14 cellular contexts compared by ENCODE assay signal in genomic region chr3:23331141-23331935, GRCh38.
"Had no signal": no experiment of that assay in that cellular context is flagged by ENCODE, and none has a peak within 500 bp of the region (broad histone marks: within the 10 kb centered on the region; RNA-seq: fewer than 3 reads in every experiment).

No MANE protein-coding gene starts in this region.

- H3K36me3 ChIP-seq: ascending aorta, left ventricle myocardium inferior, ovary, right lobe of liver, suprapubic skin had no signal

- ATAC-seq: activated naive CD8-positive, alpha-beta T cell treated with anti-CD3 and anti-CD28 coated beads, Interleukin-2, amount 50 U/mL, for 24 hours; mucosa of descending colon; naive thymus-derived CD4-positive, alpha-beta T cell; right lobe of liver had no signal

- DNase-seq: activated CD4-positive, CD25-positive, alpha-beta regulatory T cell treated with anti-CD3 and anti-CD28 coated beads, Interleukin-2, amount 50 U/mL, for 72 hours; activated naive CD4-positive, alpha-beta T cell treated with Interleukin-2 at 50 U/mL for 16 hours; activated naive CD8-positive, alpha-beta T cell treated with anti-CD3 and anti-CD28 coated beads, Interleukin-2, amount 50 U/mL, for 24 hours; activated T-cell treated with anti-CD3 and anti-CD28 coated beads for 4 hours; hippocampal formation; left ventricle myocardium inferior; mucosa of descending colon; naive thymus-derived CD4-positive, alpha-beta T cell; ovary; right lobe of liver; T-helper 9 cell; trophoblast cell had no signal

- H3K4me1 ChIP-seq: ascending aorta, left ventricle myocardium inferior, right lobe of liver, suprapubic skin had no signal

- H3K27me3 ChIP-seq: ascending aorta, ovary, right lobe of liver, suprapubic skin had no signal

- H3K4me3 ChIP-seq: ascending aorta, left ventricle myocardium inferior, mucosa of descending colon, ovary, right lobe of liver, suprapubic skin had no signal

- H3K9me3 ChIP-seq: ascending aorta, left ventricle myocardium inferior, mucosa of descending colon, ovary, right lobe of liver, suprapubic skin had no signal

- H3K27ac ChIP-seq: ascending aorta, left ventricle myocardium inferior, ovary, right lobe of liver, suprapubic skin had no signal
